In genomic region chr14:99230271-99231141, GRCh38 we compare ENCODE assay signal across 8 cellular contexts. TPM values are rescaled to one million over a fixed set of nuclear protein-coding genes. Genes with fewer than 3 reads are reported as not detected.
DNase-seq lines count a peak whose midpoint lies in the region; ATAC-seq, FAIRE-seq and TF ChIP-seq lines count a peak whose summit lies in the region.

No MANE protein-coding gene starts in this region.

- H3K4me3 Mint-ChIP-seq in H9 = peak overlapping the region; percentile 65 to 73
- H3K4me3 Mint-ChIP-seq in activated CD4-positive, alpha-beta memory T cell treated with anti-CD3 and anti-CD28 coated beads, Interleukin-2, amount 10 ng/mL, durations not matched to agents 7 days and 5 days = peak overlapping the region; percentile 73
- H3K4me3 Mint-ChIP-seq in endodermal cell = peak overlapping the region; percentile 57

- H3K4ac ChIP-seq in H9 (ENCODE audit: low read depth, low read length) = no peak overlapping the region

- CTCF ChIA-PET in activated CD4-positive, alpha-beta memory T cell treated with anti-CD3 and anti-CD28 coated beads, Interleukin-2, amount 10 ng/mL, durations not matched to agents 7 days and 5 days (lab: Charles Lee) = interaction anchor here (0.6 to 16.6 kb wide), 28 partner anchors 9 to 1253 kb away, joined by 3 to 214 read pairs (median 4); no protein-coding TSS in a partner anchor

- no peak overlapping the region for H3K23ac ChIP-seq in H9 (ENCODE audit: insufficient read length, low read depth, low read length)

- no peak overlapping the region for H2BK120ac ChIP-seq in H9 (ENCODE audit: low read depth, low read length, poor library complexity, severe bottlenecking)

- H3K9me3 ChIP-seq in H9 (ENCODE audit: control insufficient read depth, low read depth, low read length) (no peaks in the 10 kb centered on the region), endodermal cell (ENCODE audit: control insufficient read depth, low read length) (no peaks in the 10 kb centered on the region)

- no peak overlapping the region for H3K56ac ChIP-seq in H9 (ENCODE audit: insufficient read length, low read depth, low read length)

- peaks cover 6% of the 10 kb centered on the region for H3K36me3 ChIP-seq in endodermal cell (ENCODE audit: control insufficient read depth, insufficient read depth, low read length)

- H3K79me2 ChIP-seq in H9 (ENCODE audit: insufficient read depth, low read length) = no peaks in the 10 kb centered on the region; the same call in 1 of the 2 replicates

- DNase-seq in H9 (peak; percentile 74), endodermal cell (peak; percentile 81), NCI-H748 (lab: John Stamatoyannopoulos, UW; ENCODE audit: unreplicated experiment) (no peak), substantia nigra (lab: John Stamatoyannopoulos, UW) (no peak), GM12892 (ENCODE audit: insufficient read length) (no peak)
- peak; percentile 93 for DNase-seq in activated CD4-positive, alpha-beta memory T cell treated with anti-CD3 and anti-CD28 coated beads, Interleukin-2, amount 10 ng/mL, durations not matched to agents 7 days and 5 days
- DNase-seq in stimulated activated CD4-positive, alpha-beta T cell treated with anti-CD3 and anti-CD28 coated beads, Interleukin-2, amount 100 ng/mL, for 24 hours = peak; percentile 78 to 80

- POLR2A ChIA-PET in activated CD4-positive, alpha-beta memory T cell treated with anti-CD3 and anti-CD28 coated beads, Interleukin-2, amount 10 ng/mL, durations not matched to agents 7 days and 5 days (lab: Charles Lee) = interaction anchor here (0.8 to 41.9 kb wide), 12 partner anchors 3 to 1253 kb away, joined by 3 to 1689 read pairs (median 6); partner anchors contain the start of gene BCL11B

- no peak overlapping the region for H2BK5ac ChIP-seq in H9 (ENCODE audit: insufficient read length, low read length)

- H3K9me3 Mint-ChIP-seq in H9 = no peaks in the 10 kb centered on the region; a peak in 1 of 5 replicates
- H3K9me3 Mint-ChIP-seq in activated CD4-positive, alpha-beta memory T cell treated with anti-CD3 and anti-CD28 coated beads, Interleukin-2, amount 10 ng/mL, durations not matched to agents 7 days and 5 days = no peaks in the 10 kb centered on the region
- no peaks in the 10 kb centered on the region for H3K9me3 Mint-ChIP-seq in endodermal cell

- no peak for FAIRE-seq in GM12892 (lab: Jason Lieb, UNC)

- peak overlapping the region; percentile 52 for H3K4me2 ChIP-seq in H9 (ENCODE audit: insufficient read depth, insufficient read length, low read length)

- no peak overlapping the region for H4K5ac ChIP-seq in H9 (ENCODE audit: insufficient read length, low read depth, low read length)

- no CpG with 5 or more reads among the region's 21 CpGs for WGBS in H9 (ENCODE audit: extremely low coverage, insufficient read length, low lambda C conversion rate)
- 46 to 71% methylated on average over 4 to 21 of the region's 21 CpGs for WGBS in endodermal cell (ENCODE audit: insufficient coverage in 1 of 2, insufficient read length in 1 of 2), 2 experiments

- H3K9ac ChIP-seq in H9 (ENCODE audit: extremely low read depth, insufficient read length, low read length) (no peak overlapping the region), endodermal cell (ENCODE audit: extremely low read depth, low read length, poor library complexity, severe bottlenecking) (peak overlapping the region; percentile 48)

- H4K8ac ChIP-seq in H9 (replicated peaks; ENCODE audit: insufficient read length, low read depth, low read length) = no peak overlapping the region

- H2AFZ ChIP-seq in H9 (ENCODE audit: low read length) = no peak overlapping the region

- peaks cover 4 to 5% (median 5%) of the 10 kb centered on the region in 3 experiments; a peak in 5 of 7 replicates for H3K36me3 Mint-ChIP-seq in H9 (ENCODE audit: insufficient read depth in 1 of 3, low read depth in 3 of 3)
- peaks cover 77% of the 10 kb centered on the region for H3K36me3 Mint-ChIP-seq in activated CD4-positive, alpha-beta memory T cell treated with anti-CD3 and anti-CD28 coated beads, Interleukin-2, amount 10 ng/mL, durations not matched to agents 7 days and 5 days (ENCODE audit: low read depth)
- peaks cover 10% of the 10 kb centered on the region for H3K36me3 Mint-ChIP-seq in endodermal cell (ENCODE audit: low read depth)

- H2AK5ac ChIP-seq in H9 (ENCODE audit: insufficient read length, low read length) = no peak overlapping the region

- peaks cover 8% of the 10 kb centered on the region for H3K23me2 ChIP-seq in H9 (ENCODE audit: insufficient read length, low read depth, low read length, poor library complexity, severe bottlenecking)

- peaks cover 33 to 43% of the 10 kb centered on the region in 2 experiments for H3K4me1 Mint-ChIP-seq in H9
- H3K4me1 Mint-ChIP-seq in activated CD4-positive, alpha-beta memory T cell treated with anti-CD3 and anti-CD28 coated beads, Interleukin-2, amount 10 ng/mL, durations not matched to agents 7 days and 5 days = peaks cover 94% of the 10 kb centered on the region
- H3K4me1 Mint-ChIP-seq in endodermal cell = peaks cover 38% of the 10 kb centered on the region

- TF ChIP-seq POLR2A in GM12892 (IDR thresholded peaks at IDR 0.05; ENCODE audit: low read depth, low read length) = no peak

- TF ChIP-seq CTCF in H9 (conservative IDR thresholded peaks at IDR 0.05) = peak; percentile 42; the same call in 2 of the 3 replicates
- TF ChIP-seq CTCF in endodermal cell (conservative IDR thresholded peaks at IDR 0.05) = peak; percentile 60

- H3K4me1 ChIP-seq in H9 (ENCODE audit: insufficient read depth, low read length) (peaks cover 3% of the 10 kb centered on the region; the same call in 1 of the 2 replicates), endodermal cell (ENCODE audit: control insufficient read depth, insufficient read depth, low read length) (peaks cover 22% of the 10 kb centered on the region)

- H2BK20ac ChIP-seq in H9 (ENCODE audit: low read depth, low read length, poor library complexity, severe bottlenecking) = no peak overlapping the region

- H2BK15ac ChIP-seq in H9 (ENCODE audit: low read depth, low read length) = no peak overlapping the region

- no peak overlapping the region for H3K27ac ChIP-seq in H9 (ENCODE audit: insufficient read length, low read depth, low read length)
- H3K27ac ChIP-seq in endodermal cell (ENCODE audit: low read depth, low read length) = no peak overlapping the region
- H3K27ac ChIP-seq in substantia nigra (ENCODE audit: low read depth, low read length, poor library complexity, severe bottlenecking) = no peak overlapping the region

- H2BK12ac ChIP-seq in H9 (ENCODE audit: insufficient read length, low read depth, low read length) = no peak overlapping the region

- H3K18ac ChIP-seq in H9 (ENCODE audit: insufficient read length, low read depth, low read length) = no peak overlapping the region

- H3K27me3 Mint-ChIP-seq in H9 (ENCODE audit: low read depth) = no peaks in the 10 kb centered on the region
- H3K27me3 Mint-ChIP-seq in activated CD4-positive, alpha-beta memory T cell treated with anti-CD3 and anti-CD28 coated beads, Interleukin-2, amount 10 ng/mL, durations not matched to agents 7 days and 5 days = no peaks in the 10 kb centered on the region
- H3K27me3 Mint-ChIP-seq in endodermal cell (ENCODE audit: insufficient read depth) = no peaks in the 10 kb centered on the region

- peak overlapping the region in 2 of 3 experiments; percentile 52 to 92; a peak in 5 of 7 replicates for H3K27ac Mint-ChIP-seq in H9
- H3K27ac Mint-ChIP-seq in activated CD4-positive, alpha-beta memory T cell treated with anti-CD3 and anti-CD28 coated beads, Interleukin-2, amount 10 ng/mL, durations not matched to agents 7 days and 5 days = peak overlapping the region; percentile 99
- peak overlapping the region; percentile 95 for H3K27ac Mint-ChIP-seq in endodermal cell

- peak overlapping the region; percentile 71 for H3K4me3 ChIP-seq in endodermal cell (ENCODE audit: low read length)

- no peaks in the 10 kb centered on the region for H3K27me3 ChIP-seq in H9 (ENCODE audit: insufficient read depth, low read length)
- H3K27me3 ChIP-seq in endodermal cell (ENCODE audit: control insufficient read depth, insufficient read depth, low read length, poor library complexity, severe bottlenecking) = no peaks in the 10 kb centered on the region

- no peaks in the 10 kb centered on the region for H3K79me1 ChIP-seq in H9 (ENCODE audit: insufficient read depth, low read depth, low read length, poor library complexity, severe bottlenecking)

- ATAC-seq in GM19395 (IDR thresholded peaks at IDR 0.05; ENCODE audit: unreplicated experiment) = no peak

- H4K20me1 ChIP-seq in H9 (ENCODE audit: control insufficient read depth, insufficient read depth, insufficient read length) = no peaks in the 10 kb centered on the region

- no peak overlapping the region for H4K91ac ChIP-seq in H9 (ENCODE audit: insufficient read length, low read depth, low read length)

- no peak overlapping the region; the same call in 1 of the 2 replicates for H3K14ac ChIP-seq in H9 (ENCODE audit: insufficient read depth, low read length)

- no peak overlapping the region for H3T11ph ChIP-seq in H9 (ENCODE audit: low read length)

RNA-seq across cellular contexts. Expression of gene BCL11B, which starts 41.5 kb away (rescaled TPM):
- total RNA-seq in H9 (2021) (4.9 and 5.1 TPM in 2 replicates), endodermal cell (1 to 10 TPM; 5.7 to 6.0 TPM)
- total RNA-seq in activated CD4-positive, alpha-beta memory T cell treated with anti-CD3 and anti-CD28 coated beads, Interleukin-2, amount 10 ng/mL, durations not matched to agents 7 days and 5 days = 10 to 100 TPM; 81.7 to 82.0 TPM
- 1.2 TPM for polyA plus RNA-seq in endodermal cell (2013, experiment 1 of 2)
- polyA plus RNA-seq in endodermal cell (2013, experiment 2 of 2) = 1.6 TPM
- polyA plus RNA-seq in GM12892 (2012; ENCODE audit: missing spikeins) = 0.11 TPM

Comparison
In these comparisons a context has a peak if more than half of its experiments do, and no peak if none do; other contexts are left out.
1. DNase-seq: peak in H9 (single experiment), activated CD4-positive, alpha-beta memory T cell treated with anti-CD3 and anti-CD28 coated beads, Interleukin-2, amount 10 ng/mL, durations not matched to agents 7 days and 5 days (single experiment), endodermal cell (single experiment) and stimulated activated CD4-positive, alpha-beta T cell treated with anti-CD3 and anti-CD28 coated beads, Interleukin-2, amount 100 ng/mL, for 24 hours (2 of 2); none in NCI-H748 (single experiment), substantia nigra (0 of 49) and GM12892 (single experiment).
2. RNA of gene BCL11B, which starts 41.5 kb away (total RNA-seq): 81.7 to 82.0 TPM in activated CD4-positive, alpha-beta memory T cell treated with anti-CD3 and anti-CD28 coated beads, Interleukin-2, amount 10 ng/mL, durations not matched to agents 7 days and 5 days; 5.7 to 6.0 TPM in endodermal cell and 4.9 to 5.1 TPM in H9; every median in the first group is over 10 times any median in the second.
3. Peak in every context shown above with its lines, with median percentiles within 50 percentile points of each other: H3K27ac Mint-ChIP-seq and H3K4me3 Mint-ChIP-seq.